In the genomic region with DNA sequence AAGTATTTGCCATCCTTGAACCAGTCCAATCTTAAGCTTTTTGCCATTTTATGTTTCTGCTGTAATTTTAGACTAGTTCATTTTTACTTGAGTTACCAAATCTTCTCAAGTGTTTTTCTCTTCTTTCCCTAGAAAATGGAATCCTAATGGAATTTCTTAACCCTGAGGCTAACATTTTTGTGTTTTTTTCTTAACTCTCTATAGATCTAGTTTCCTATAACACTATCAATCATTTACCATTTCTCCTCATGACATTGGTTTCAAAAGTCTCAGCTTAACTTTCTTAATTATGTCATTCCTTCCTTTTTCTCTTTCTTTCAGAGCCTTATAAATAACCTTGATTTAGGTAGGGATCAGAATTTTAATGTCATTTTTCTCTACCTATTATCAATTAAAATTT, we compare ENCODE assay signal across 20 cellular contexts. TPM values are rescaled to one million over a fixed set of nuclear protein-coding genes. Genes with fewer than 3 reads are reported as not detected.
DNase-seq lines count a peak whose midpoint lies in the region; ATAC-seq and TF ChIP-seq lines count a peak whose summit lies in the region.
"Had no signal": no experiment of that assay in that cellular context is flagged by ENCODE, and none has a peak within 500 bp of the region (broad histone marks: within the 10 kb centered on the region; RNA-seq: fewer than 3 reads in every experiment).

No MANE protein-coding gene starts in this region.

- no peaks in the 10 kb centered on the region for H3K9me3 ChIP-seq in right atrium auricular region
- H3K9me3 ChIP-seq: SJCRH30, thoracic aorta had no signal

- no peak overlapping the region for H3K4me3 Mint-ChIP-seq in Calu3 (ENCODE audit: low read depth, unreplicated experiment)
- H3K4me3 Mint-ChIP-seq: activated CD4-positive, alpha-beta T cell treated with anti-CD3 and anti-CD28 coated beads for 36 hours had no signal

- H3K36me3 Mint-ChIP-seq in Calu3 (ENCODE audit: insufficient read depth, unreplicated experiment), result peaks cover 17% of the 10 kb centered on the region

- CTCF ChIA-PET in Calu3 (lab: Charles Lee), result no interaction called here

- H3K27me3 ChIP-seq in right atrium auricular region, result no peaks in the 10 kb centered on the region
- H3K27me3 ChIP-seq: SJCRH30 had no signal

- no peaks in the 10 kb centered on the region for H3K27me3 Mint-ChIP-seq in Calu3 (ENCODE audit: unreplicated experiment)
- H3K27me3 Mint-ChIP-seq: activated CD4-positive, alpha-beta T cell treated with anti-CD3 and anti-CD28 coated beads for 36 hours had no signal

- peaks cover 23% of the 10 kb centered on the region for H3K4me1 Mint-ChIP-seq in Calu3 (ENCODE audit: low read depth, unreplicated experiment)

- H3K36me3 ChIP-seq in right atrium auricular region, result peaks cover 38% of the 10 kb centered on the region

- no peaks in the 10 kb centered on the region for H3K9me3 Mint-ChIP-seq in Calu3 (ENCODE audit: low read depth, unreplicated experiment)

- H3K4me1 ChIP-seq in right atrium auricular region, result no peaks in the 10 kb centered on the region
- H3K4me1 ChIP-seq: SJCRH30 had no signal

- no peak overlapping the region for H3K27ac ChIP-seq in right atrium auricular region
- H3K27ac ChIP-seq: GM23248, SJCRH30, thoracic aorta had no signal

- no TSS peak for BruUV-seq in Calu3 (replicated peaks; lab: Mats Ljungman, UMichigan)

- DNase-seq in Calu3 (no peak), left kidney (ENCODE audit: low read depth, low spot score) (peak; percentile 9), NCI-H2171 treated with DMSO at 0.1 percent for 48 hours (lab: John Stamatoyannopoulos, UW) (no peak), right atrium auricular region (ENCODE audit: low spot score) (no peak), AG08396 (ENCODE audit: low spot score) (no peak)
- DNase-seq: activated CD4-positive, alpha-beta T cell treated with anti-CD3 and anti-CD28 coated beads for 36 hours; activated CD8-positive, alpha-beta memory T cell treated with anti-CD3 and anti-CD28 coated beads, Interleukin-2, amount 50 U/mL, for 48 hours; activated naive CD4-positive, alpha-beta T cell treated with Interleukin-2 at 50 U/mL for 16 hours; AML-193; foreskin fibroblast; GM23248; KBM-7; NCI-H2081 treated with DMSO at 0.1 percent for 48 hours; NCI-H69; SJCRH30; stimulated activated CD4-positive, alpha-beta T cell treated with anti-CD3 and anti-CD28 coated beads, Interleukin-4, amount 100 ng/mL, for 24 hours had no signal

- no peak for TF ChIP-seq CTCF in Calu3 (IDR thresholded peaks at IDR 0.05; ENCODE audit: unreplicated experiment)
- TF ChIP-seq CTCF in right atrium auricular region (IDR thresholded peaks at IDR 0.05), result no peak

- H3K27ac Mint-ChIP-seq in Calu3 (ENCODE audit: unreplicated experiment), result peak overlapping the region; percentile 11
- H3K27ac Mint-ChIP-seq: activated CD4-positive, alpha-beta T cell treated with anti-CD3 and anti-CD28 coated beads for 36 hours had no signal

- ATAC-seq in GM19395 (IDR thresholded peaks at IDR 0.05; ENCODE audit: unreplicated experiment), result peak; percentile 63
- ATAC-seq in HG03175 (IDR thresholded peaks at IDR 0.05; ENCODE audit: unreplicated experiment), result peak; percentile 45
- ATAC-seq in GM18519 (IDR thresholded peaks at IDR 0.05; ENCODE audit: low FRiP score, unreplicated experiment), result no peak
- ATAC-seq: activated CD4-positive, alpha-beta T cell treated with anti-CD3 and anti-CD28 coated beads for 36 hours had no signal

- H3K4me3 ChIP-seq in right atrium auricular region, result no peak overlapping the region
- H3K4me3 ChIP-seq: GM23248, SJCRH30, thoracic aorta had no signal

- intact Hi-C loops in Calu3 (cut with micrococcal nuclease; ENCODE audit: unreplicated experiment), result loop anchor here (10.0 kb wide), 1 partner anchor 198 kb away; no protein-coding TSS in a partner anchor

RNA-seq across cellular contexts. Expression of a gene that starts 54.8 kb away (rescaled TPM):
- total RNA-seq in Calu3 (2022) (76.2 and 93.6 TPM in 2 replicates), right atrium auricular region (10 to 100 TPM; 54.6 to 59.8 TPM)
